15 cellular contexts compared by ENCODE assay signal in the genomic region with DNA sequence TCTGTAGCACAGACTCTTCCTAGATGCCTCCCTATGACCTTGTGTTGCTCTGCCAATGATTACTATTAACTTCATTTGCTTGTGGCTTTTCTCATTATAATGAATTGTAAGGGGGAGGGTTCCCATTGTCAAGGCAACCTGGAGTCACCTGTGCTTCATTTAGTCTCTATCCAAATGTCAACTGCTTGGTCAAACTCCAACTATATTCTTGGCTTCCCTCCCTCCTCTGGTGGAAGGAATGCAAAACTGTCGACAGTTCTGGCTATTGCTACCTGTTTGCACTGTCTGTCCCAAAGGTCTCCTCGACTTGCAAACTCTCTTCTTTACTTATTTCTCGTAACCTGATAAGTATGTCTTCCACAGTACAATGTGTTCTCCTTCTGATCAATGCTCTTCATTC.
DNase-seq lines count a peak whose midpoint lies in the region; ATAC-seq and TF ChIP-seq lines count a peak whose summit lies in the region.
"Had no signal": no experiment of that assay in that cellular context is flagged by ENCODE, and none has a peak within 500 bp of the region (broad histone marks: within the 10 kb centered on the region; RNA-seq: fewer than 3 reads in every experiment).

No MANE protein-coding gene starts in this region.

- H3K36me3 Mint-ChIP-seq in neural progenitor cell, result no peaks in the 10 kb centered on the region

- in situ Hi-C loops in G401 (cut with HindIII; ENCODE audit: low sequenced_read_pairs), result no loop called here

- DNase-seq in G401 (ENCODE audit: low spot score), result peak; percentile 20
- DNase-seq in RWPE2 (ENCODE audit: low spot score), result no peak
- peak; percentile 61 for DNase-seq in iPS DF 19.7 (ENCODE audit: low read depth, low spot score)
- DNase-seq in neural progenitor cell (ENCODE audit: low spot score), result peak; percentile 23
- DNase-seq in amniotic stem cell (lab: John Stamatoyannopoulos, UW), result no peak
- DNase-seq in stimulated activated naive CD8-positive, alpha-beta T cell treated with anti-CD3 and anti-CD28 coated beads, Interleukin-15, Interleukin-2, amounts not matched to agents 100 U/mL and 50 U/mL, for 24 hours, result no peak
- DNase-seq in NK-92 treated with Interleukin-12 subunit alpha and Interleukin-12 subunit beta, amount 100 ng/mL, for 24 hours (lab: John Stamatoyannopoulos, UW), result no peak
- DNase-seq in EL, result no peak
- DNase-seq: activated CD4-positive, alpha-beta T cell treated with anti-CD3 and anti-CD28 coated beads, Interleukin-2, amount 10 ng/mL, durations not matched to agents 24 days and 14 days; effector CD8-positive, alpha-beta T cell; IMR-90; NCI-H187; stimulated activated CD4-positive, alpha-beta T cell treated with anti-CD3 and anti-CD28 coated beads, Interleukin-4, amount 100 ng/mL, for 24 hours; stimulated activated naive CD4-positive, alpha-beta T cell had no signal

- H3K27me3 Mint-ChIP-seq in neural progenitor cell (ENCODE audit: insufficient read depth, low read depth), result no peaks in the 10 kb centered on the region

- H3K9ac ChIP-seq in neural progenitor cell, result no peak overlapping the region

- no peak overlapping the region for H3K27ac ChIP-seq in RWPE2 (ENCODE audit: poor library complexity, severe bottlenecking)
- H3K27ac ChIP-seq in neural progenitor cell, result no peak overlapping the region

- H3K4me3 ChIP-seq in RWPE2 (ENCODE audit: severe bottlenecking), result no peak overlapping the region
- no peak overlapping the region for H3K4me3 ChIP-seq in neural progenitor cell

- peak; percentile 14 for TF ChIP-seq CTCF in RWPE2 (IDR thresholded peaks at IDR 0.05; ENCODE audit: poor library complexity, severe bottlenecking)
- TF ChIP-seq CTCF in neural progenitor cell (IDR thresholded peaks at IDR 0.05), result peak; percentile 49

- H3K4me2 ChIP-seq in neural progenitor cell, result no peak overlapping the region

- H3K9me3 ChIP-seq in RWPE2 (ENCODE audit: severe bottlenecking), result no peaks in the 10 kb centered on the region
- no peaks in the 10 kb centered on the region for H3K9me3 ChIP-seq in neural progenitor cell (ENCODE audit: low read depth)

- H3K4me3 Mint-ChIP-seq in neural progenitor cell, result no peak overlapping the region
- H3K4me3 Mint-ChIP-seq: activated CD4-positive, alpha-beta T cell treated with anti-CD3 and anti-CD28 coated beads, Interleukin-2, amount 10 ng/mL, durations not matched to agents 24 days and 14 days; activated T-helper 1 cell treated with anti-CD3 and anti-CD28 coated beads, Interleukin-12 subunit alpha, Interleukin-12 subunit beta, Interleukin-2, Interleukin-4 antibody, amounts not matched to agents 30 ng/mL and 10 ng/mL and 1 ng/mL, durations not matched to agents 14 hours and 24 hours and 36 hours had no signal

- H3K36me3 ChIP-seq in RWPE2 (ENCODE audit: low read depth) (no peaks in the 10 kb centered on the region), neural progenitor cell (no peaks in the 10 kb centered on the region)

- H3K27me3 ChIP-seq in RWPE2 (ENCODE audit: insufficient read depth, poor library complexity, severe bottlenecking) (no peaks in the 10 kb centered on the region), neural progenitor cell (no peaks in the 10 kb centered on the region)

- no peak overlapping the region for H3K27ac Mint-ChIP-seq in neural progenitor cell
- H3K27ac Mint-ChIP-seq: activated CD4-positive, alpha-beta T cell treated with anti-CD3 and anti-CD28 coated beads, Interleukin-2, amount 10 ng/mL, durations not matched to agents 24 days and 14 days; activated T-helper 1 cell treated with anti-CD3 and anti-CD28 coated beads, Interleukin-12 subunit alpha, Interleukin-12 subunit beta, Interleukin-2, Interleukin-4 antibody, amounts not matched to agents 30 ng/mL and 10 ng/mL and 1 ng/mL, durations not matched to agents 14 hours and 24 hours and 36 hours had no signal

- no peaks in the 10 kb centered on the region for H4K20me1 ChIP-seq in neural progenitor cell (ENCODE audit: low read depth)

- no peaks in the 10 kb centered on the region for H3K9me3 Mint-ChIP-seq in neural progenitor cell
- H3K9me3 Mint-ChIP-seq: activated CD4-positive, alpha-beta T cell treated with anti-CD3 and anti-CD28 coated beads, Interleukin-2, amount 10 ng/mL, durations not matched to agents 24 days and 14 days; activated T-helper 1 cell treated with anti-CD3 and anti-CD28 coated beads, Interleukin-12 subunit alpha, Interleukin-12 subunit beta, Interleukin-2, Interleukin-4 antibody, amounts not matched to agents 30 ng/mL and 10 ng/mL and 1 ng/mL, durations not matched to agents 14 hours and 24 hours and 36 hours had no signal

- no peaks in the 10 kb centered on the region for H3F3A ChIP-seq in neural progenitor cell (ENCODE audit: low read depth)

- H3K79me2 ChIP-seq in neural progenitor cell (ENCODE audit: low read depth), result no peaks in the 10 kb centered on the region

- H3K4me1 ChIP-seq in RWPE2 (ENCODE audit: insufficient read depth, poor library complexity, severe bottlenecking) (no peaks in the 10 kb centered on the region), neural progenitor cell (no peaks in the 10 kb centered on the region)

- no peaks in the 10 kb centered on the region for H3K4me1 Mint-ChIP-seq in neural progenitor cell
- H3K4me1 Mint-ChIP-seq: activated CD4-positive, alpha-beta T cell treated with anti-CD3 and anti-CD28 coated beads, Interleukin-2, amount 10 ng/mL, durations not matched to agents 24 days and 14 days had no signal

- no peak for ATAC-seq in RWPE2 (ENCODE audit: low read depth)
- ATAC-seq in stimulated activated naive CD8-positive, alpha-beta T cell treated with anti-CD3 and anti-CD28 coated beads, Interleukin-15, Interleukin-2, amounts not matched to agents 100 U/mL and 50 U/mL, for 24 hours, result no peak

- H2AFZ ChIP-seq in neural progenitor cell (replicated peaks), result no peak overlapping the region

Comparison
In these comparisons a context has a peak if more than half of its experiments do, and no peak if none do; other contexts are left out.
1. DNase-seq: peak in G401 (single experiment), iPS DF 19.7 (single experiment) and neural progenitor cell (single experiment); none in RWPE2 (single experiment), amniotic stem cell (single experiment), stimulated activated naive CD8-positive, alpha-beta T cell treated with anti-CD3 and anti-CD28 coated beads, Interleukin-15, Interleukin-2, amounts not matched to agents 100 U/mL and 50 U/mL, for 24 hours (single experiment), NK-92 treated with Interleukin-12 subunit alpha and Interleukin-12 subunit beta, amount 100 ng/mL, for 24 hours (single experiment) and EL (single experiment).